11 cellular contexts compared by ENCODE assay signal in the genomic region with DNA sequence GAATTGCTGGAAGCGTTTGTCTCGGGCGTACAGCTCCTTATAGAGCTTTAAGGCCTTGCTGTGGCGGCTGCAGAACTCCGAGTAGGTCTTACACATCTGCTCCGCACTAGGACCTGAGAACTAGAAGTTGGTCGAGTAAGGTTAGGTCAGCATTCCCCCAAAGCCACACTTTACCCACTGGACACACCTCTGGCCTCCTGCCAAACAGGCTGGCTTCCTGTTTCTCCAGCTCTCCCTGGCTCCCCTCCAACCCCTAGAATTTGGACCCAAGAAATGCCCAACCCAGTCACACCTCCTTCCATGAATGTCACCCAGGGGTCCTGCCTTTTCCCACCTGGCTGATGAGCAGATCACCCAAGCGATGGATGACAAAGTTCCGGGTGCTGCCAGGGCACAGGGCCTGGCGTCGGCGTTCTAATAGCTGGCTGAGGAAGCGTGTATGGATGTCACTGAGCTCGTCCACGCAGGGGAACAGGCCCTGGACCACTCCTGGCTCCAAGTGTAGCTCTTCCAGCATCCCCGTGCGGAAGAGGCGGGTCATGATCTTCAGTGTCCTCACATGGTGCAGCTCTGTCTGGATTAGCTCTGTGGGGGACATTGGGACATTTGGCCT. TPM values are rescaled to one million over a fixed set of nuclear protein-coding genes. Genes with fewer than 3 reads are reported as not detected.
DNase-seq lines count a peak whose midpoint lies in the region; ATAC-seq and TF ChIP-seq lines count a peak whose summit lies in the region.
"Had no signal": no experiment of that assay in that cellular context is flagged by ENCODE, and none has a peak within 500 bp of the region (broad histone marks: within the 10 kb centered on the region; RNA-seq: fewer than 3 reads in every experiment).

No MANE protein-coding gene starts in this region.

- CTCF ChIA-PET in activated CD8-positive, alpha-beta T cell treated with anti-CD3 and anti-CD28 coated beads for 36 hours (lab: Charles Lee) = interaction anchor here (1.0 to 2.0 kb wide), 3 partner anchors 18 to 130 kb away, joined by 3 to 7 read pairs (median 4); no protein-coding TSS in a partner anchor

- H3K27ac ChIP-seq in sigmoid colon = peak overlapping the region in 3 of 4 donors; percentile 3 to 84 (median 13)

- H3K9me3 Mint-ChIP-seq in activated CD8-positive, alpha-beta T cell treated with anti-CD3 and anti-CD28 coated beads for 36 hours = no peaks in the 10 kb centered on the region

- peak overlapping the region; percentile 70 for H3K27ac Mint-ChIP-seq in activated CD8-positive, alpha-beta T cell treated with anti-CD3 and anti-CD28 coated beads for 36 hours

- no peak for TF ChIP-seq EP300 in sigmoid colon (IDR thresholded peaks at IDR 0.05)

- no peak overlapping the region for H3K4me3 Mint-ChIP-seq in activated CD8-positive, alpha-beta T cell treated with anti-CD3 and anti-CD28 coated beads for 36 hours

- POLR2A ChIA-PET in activated CD8-positive, alpha-beta T cell treated with anti-CD3 and anti-CD28 coated beads for 36 hours (lab: Charles Lee) = interaction anchor here (0.9 to 4.3 kb wide), 4 partner anchors 11 to 24 kb away, joined by 3 to 16 read pairs (median 5); no protein-coding TSS in a partner anchor

- intact Hi-C loops in activated CD8-positive, alpha-beta T cell treated with anti-CD3 and anti-CD28 coated beads for 36 hours (cut with micrococcal nuclease) = no loop called here
- intact Hi-C loops in sigmoid colon (cut with DNase I) = no loop called here

- TF ChIP-seq CTCF in activated CD8-positive, alpha-beta T cell treated with anti-CD3 and anti-CD28 coated beads for 36 hours (IDR thresholded peaks at IDR 0.05) = no peak
- TF ChIP-seq CTCF in fibroblast of villous mesenchyme (IDR thresholded peaks at IDR 0.05; ENCODE audit: insufficient read depth, low read depth, low read length) (no peak), sigmoid colon (IDR thresholded peaks at IDR 0.05) (no peak)

- TF ChIP-seq POLR2A in sigmoid colon (IDR thresholded peaks at IDR 0.05) = no peak

- H3K4me3 ChIP-seq in fibroblast of villous mesenchyme (ENCODE audit: low read depth, low read length) (no peak overlapping the region), sigmoid colon (no peak overlapping the region)

- no peaks in the 10 kb centered on the region for H3K9me3 ChIP-seq in sigmoid colon

- H3K4me1 ChIP-seq in sigmoid colon = peaks cover 0 to 30% (median 16%) of the 10 kb centered on the region in 4 donors

- peaks cover 68% of the 10 kb centered on the region for H3K36me3 Mint-ChIP-seq in activated CD8-positive, alpha-beta T cell treated with anti-CD3 and anti-CD28 coated beads for 36 hours (ENCODE audit: low read depth)

- 79 to 89% methylated on average over 18 of the region's 18 CpGs for WGBS in sigmoid colon, 2 donors

- no peaks in the 10 kb centered on the region for H3K27me3 Mint-ChIP-seq in activated CD8-positive, alpha-beta T cell treated with anti-CD3 and anti-CD28 coated beads for 36 hours

- peaks cover 37 to 94% (median 82%) of the 10 kb centered on the region in 4 donors for H3K36me3 ChIP-seq in sigmoid colon

- no peaks in the 10 kb centered on the region for H3K27me3 ChIP-seq in sigmoid colon

- peaks cover 22% of the 10 kb centered on the region for H3K4me1 Mint-ChIP-seq in activated CD8-positive, alpha-beta T cell treated with anti-CD3 and anti-CD28 coated beads for 36 hours (ENCODE audit: low read depth)

- DNase-seq in EH (ENCODE audit: low read depth) = peak; percentile 59
- no peak for DNase-seq in activated CD8-positive, alpha-beta T cell treated with anti-CD3 and anti-CD28 coated beads for 36 hours
- DNase-seq in fibroblast of villous mesenchyme (ENCODE audit: low read depth) = peak; percentile 54
- no peak for DNase-seq in sigmoid colon
- no peak for DNase-seq in UCSD-AML1 (lab: John Stamatoyannopoulos, UW; ENCODE audit: unreplicated experiment)
- DNase-seq: activated naive CD4-positive, alpha-beta T cell treated with anti-CD3 and anti-CD28 coated beads, Interleukin-2, amount 50 U/mL, for 16 hours; small intestine; T-helper 9 cell had no signal

- no peak for ATAC-seq in activated CD8-positive, alpha-beta T cell treated with anti-CD3 and anti-CD28 coated beads for 36 hours
- ATAC-seq in GM21447 (IDR thresholded peaks at IDR 0.05; ENCODE audit: unreplicated experiment) = no peak
- ATAC-seq in GM19452 (IDR thresholded peaks at IDR 0.05; ENCODE audit: unreplicated experiment) = no peak
- no peak for ATAC-seq in HG03378 (IDR thresholded peaks at IDR 0.05; ENCODE audit: unreplicated experiment)

RNA-seq across cellular contexts. Expression of a gene that starts 15.6 kb away (rescaled TPM):
- 100 to 1,000 TPM; 147 to 150 TPM for total RNA-seq in activated CD8-positive, alpha-beta T cell treated with anti-CD3 and anti-CD28 coated beads for 36 hours
- 137 and 146 TPM in 2 replicates for total RNA-seq in fibroblast of villous mesenchyme
- total RNA-seq in sigmoid colon = 10 to 100 TPM; 31.6 to 83.9 (median 48.1) TPM
- 10 to 100 TPM; 25.8 to 76.7 (median 26.8) TPM for polyA plus RNA-seq in sigmoid colon

RNA-seq across cellular contexts. Expression of a gene that starts 21.3 kb away (rescaled TPM):
- not detected for total RNA-seq in activated CD8-positive, alpha-beta T cell treated with anti-CD3 and anti-CD28 coated beads for 36 hours
- total RNA-seq in fibroblast of villous mesenchyme = not detected in 2 replicates
- total RNA-seq in sigmoid colon = not detected
- 1 to 10 TPM in 2 of 3 donors, not detected in 1; 1.8 to 2.7 TPM for polyA plus RNA-seq in sigmoid colon

RNA-seq across cellular contexts. Expression of a gene that starts 28.5 kb away (rescaled TPM):
- 10 to 100 TPM; 68.1 to 71.3 TPM for total RNA-seq in activated CD8-positive, alpha-beta T cell treated with anti-CD3 and anti-CD28 coated beads for 36 hours
- 23.8 and 42.7 TPM in 2 replicates for total RNA-seq in fibroblast of villous mesenchyme
- 10 to 100 TPM; 33.5 to 67.6 (median 38.9) TPM for total RNA-seq in sigmoid colon
- 10 to 100 TPM in 2 of 3 donors, 1 to 10 TPM in 1; 6.6 to 25.2 (median 10.2) TPM for polyA plus RNA-seq in sigmoid colon

RNA-seq across cellular contexts. Expression of a gene that starts 51.6 kb away (rescaled TPM):
- total RNA-seq in activated CD8-positive, alpha-beta T cell treated with anti-CD3 and anti-CD28 coated beads for 36 hours = 10 to 100 TPM; 21.6 to 24.1 TPM
- 44.5 and 54.8 TPM in 2 replicates for total RNA-seq in fibroblast of villous mesenchyme
- total RNA-seq in sigmoid colon = 10 to 100 TPM; 16.6 to 23.2 (median 20.7) TPM
- 10 to 100 TPM; 13.1 to 15.0 (median 13.8) TPM for polyA plus RNA-seq in sigmoid colon

RNA-seq across cellular contexts. Expression of a gene that starts 58.0 kb away (rescaled TPM):
- 100 to 1,000 TPM; 148 to 150 TPM for total RNA-seq in activated CD8-positive, alpha-beta T cell treated with anti-CD3 and anti-CD28 coated beads for 36 hours
- total RNA-seq in fibroblast of villous mesenchyme = 381 and 386 TPM in 2 replicates
- total RNA-seq in sigmoid colon = 100 to 1,000 TPM; 115 to 338 (median 233) TPM
- 100 to 1,000 TPM; 157 to 274 (median 231) TPM for polyA plus RNA-seq in sigmoid colon

Comparison
In these comparisons a context has a peak if more than half of its experiments do, and no peak if none do; other contexts are left out.
1. DNase-seq: peak in EH (single experiment) and fibroblast of villous mesenchyme (single experiment); none in activated CD8-positive, alpha-beta T cell treated with anti-CD3 and anti-CD28 coated beads for 36 hours (single experiment), sigmoid colon (single experiment) and UCSD-AML1 (single experiment).